Comparison of ENCODE assay signal across 8 cellular contexts in genomic region chr16:69131167-69131748, GRCh38. TPM values are rescaled to one million over a fixed set of nuclear protein-coding genes. Genes with fewer than 3 reads are reported as not detected.
DNase-seq lines count a peak whose midpoint lies in the region; ATAC-seq and TF ChIP-seq lines count a peak whose summit lies in the region.

No MANE protein-coding gene starts in this region.

- H3K4me1 Mint-ChIP-seq in memory B cell: peaks cover 36% of the 10 kb centered on the region

- no peak for TF ChIP-seq CTCF in GM13976 (IDR thresholded peaks at IDR 0.05; ENCODE audit: borderline replicate concordance, control extremely low read depth, extremely low read depth, insufficient read depth, missing control alignments)
- no peak for TF ChIP-seq CTCF in RWPE1 (conservative IDR thresholded peaks at IDR 0.05; ENCODE audit: low read depth)
- no peak for TF ChIP-seq CTCF in colonic mucosa (IDR thresholded peaks at IDR 0.05)
- no peak for TF ChIP-seq CTCF in upper lobe of right lung (IDR thresholded peaks at IDR 0.05)

- H3K27ac ChIP-seq in RWPE1 (peak overlapping the region; percentile 90), colonic mucosa (peak overlapping the region; percentile 82), upper lobe of right lung (peak overlapping the region; percentile 89)

- H3K27ac Mint-ChIP-seq in memory B cell: peak overlapping the region; percentile 89

- ATAC-seq in memory B cell (ENCODE audit: low read depth): peak; percentile 22
- ATAC-seq in upper lobe of right lung: peak; percentile 43

- no peaks in the 10 kb centered on the region for H3K27me3 ChIP-seq in colonic mucosa
- H3K27me3 ChIP-seq in upper lobe of right lung: no peaks in the 10 kb centered on the region

- H3K4me1 ChIP-seq in colonic mucosa (peaks cover 3% of the 10 kb centered on the region), upper lobe of right lung (peaks cover 20% of the 10 kb centered on the region)

- H3K36me3 Mint-ChIP-seq in memory B cell: peaks cover 5% of the 10 kb centered on the region

- no peaks in the 10 kb centered on the region for H3K9me3 ChIP-seq in colonic mucosa
- H3K9me3 ChIP-seq in upper lobe of right lung: no peaks in the 10 kb centered on the region

- H3K4me3 ChIP-seq in colonic mucosa (peak overlapping the region; percentile 85), upper lobe of right lung (peak overlapping the region; percentile 87)

- H3K9ac ChIP-seq in colonic mucosa (ENCODE audit: low read depth in 2 of 2, low read length in 2 of 2): peak overlapping the region; percentile 93 to 96

- H3K36me3 ChIP-seq in colonic mucosa (no peaks in the 10 kb centered on the region), upper lobe of right lung (peaks cover 12% of the 10 kb centered on the region)

- POLR2A ChIA-PET in RWPE1 (lab: Yijun Ruan, JAX; ENCODE audit: low non-redundant PET): interaction anchor here (0.7 kb wide), 1 partner anchor 846 kb away, joined by 7 read pairs; no protein-coding TSS in a partner anchor

- DNase-seq in ACHN (peak; percentile 50), GM13976 (ENCODE audit: low spot score) (peak; percentile 56), RWPE1 (ENCODE audit: low spot score) (peak; percentile 43), colonic mucosa (peak; percentile 28), memory B cell (ENCODE audit: low spot score in 2 of 2) (no peak), upper lobe of right lung (peak; percentile 44), H4 (ENCODE audit: low spot score) (no peak), SW480 (ENCODE audit: low spot score) (no peak)

- CTCF ChIA-PET in RWPE1 (lab: Yijun Ruan, JAX): interaction anchor here (0.6 to 1.5 kb wide), 2 partner anchors 25 to 229 kb away, joined by 4 to 5 read pairs; no protein-coding TSS in a partner anchor

- peak overlapping the region; percentile 87 for H3K4me3 Mint-ChIP-seq in memory B cell

- in situ Hi-C loops in ACHN (cut with HindIII; ENCODE audit: low pct_ligation_motif_present, low pct_unique_long_range_greater_than_20kb, low sequenced_read_pairs): no loop called here
- in situ Hi-C loops in GM13976 (cut with MboI; ENCODE audit: low sequenced_read_pairs, unreplicated experiment): no loop called here

- intact Hi-C loops in colonic mucosa (cut with DNase I) (no loop called here), upper lobe of right lung (cut with DNase I) (loop anchor here (10.0 kb wide), 1 partner anchor 886 kb away; the partner anchor contains the start of gene PLA2G15)

- no peaks in the 10 kb centered on the region for H3K9me3 Mint-ChIP-seq in memory B cell

- no peaks in the 10 kb centered on the region for H3K27me3 Mint-ChIP-seq in memory B cell

RNA-seq across cellular contexts. Expression of gene CHTF8, which starts 1.1 kb away (rescaled TPM):
- 100 to 1,000 TPM in 1 of 2 donors, 10 to 100 TPM in 1; 82.9 to 143 TPM for total RNA-seq in colonic mucosa
- 97.3 TPM for total RNA-seq in upper lobe of right lung
- total RNA-seq in H4 (2014; rRNA removed; shearing (Covaris generic)): 59.1 and 59.3 TPM in 2 replicates

RNA-seq across cellular contexts. Expression of gene UTP4, which starts 1.2 kb away (rescaled TPM):
- total RNA-seq in colonic mucosa: 10 to 100 TPM; 19.2 to 32.9 TPM
- 36.5 TPM for total RNA-seq in upper lobe of right lung
- total RNA-seq in H4 (2014; rRNA removed; shearing (Covaris generic)): 16.3 and 22.7 TPM in 2 replicates

RNA-seq across cellular contexts. Expression of gene HAS3, which starts 25.8 kb away (rescaled TPM):
- total RNA-seq in colonic mucosa (10 to 100 TPM in 1 of 2 donors, 1 to 10 TPM in 1; 5.1 to 19.9 TPM), upper lobe of right lung (8.2 TPM)
- 0.45 TPM in 1 of 2 replicates, not detected in the other for total RNA-seq in H4 (2014; rRNA removed; shearing (Covaris generic))

RNA-seq across cellular contexts. Expression of gene SNTB2, which starts 55.7 kb away (rescaled TPM):
- total RNA-seq in colonic mucosa (10 to 100 TPM; 34.5 to 34.8 TPM), upper lobe of right lung (44.6 TPM)
- 15.1 and 22.4 TPM in 2 replicates for total RNA-seq in H4 (2014; rRNA removed; shearing (Covaris generic))

Comparison
In these comparisons a context has a peak if more than half of its experiments do, and no peak if none do; other contexts are left out.
1. DNase-seq: peak in ACHN (single experiment), GM13976 (single experiment), RWPE1 (single experiment), colonic mucosa (single experiment) and upper lobe of right lung (single experiment); none in memory B cell (0 of 2), H4 (single experiment) and SW480 (single experiment).
2. Peak in every context shown above with its lines, with median percentiles within 50 percentile points of each other: H3K27ac ChIP-seq.